In the genomic region with DNA sequence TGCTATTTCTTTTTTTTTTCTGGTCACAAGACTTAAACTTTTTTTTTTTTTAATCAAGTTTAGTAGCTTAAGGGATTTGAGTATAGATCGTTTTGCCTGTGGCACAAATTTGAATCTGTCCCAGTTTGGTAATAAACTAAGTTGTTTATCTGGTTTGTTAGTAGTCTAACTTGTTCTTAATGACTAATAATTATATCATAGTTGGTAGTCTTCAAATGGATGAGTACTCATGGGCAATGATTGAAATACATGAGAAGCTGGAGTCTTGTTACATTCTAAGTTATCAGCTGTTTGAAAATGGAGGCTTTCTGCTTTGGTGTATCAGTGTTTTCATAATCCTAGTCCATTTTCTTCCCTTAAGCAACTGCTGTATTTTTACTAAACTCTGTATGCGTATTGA, we compare ENCODE assay signal across 1 cellular context.
TF ChIP-seq lines count a peak whose summit lies in the region.

No MANE protein-coding gene starts in this region.

TF ChIP-seq in HCT116, 20 proteins besides CTCF, POLR2A, EP300 and RAD21 (continued from another document):
- TF ChIP-seq, protein P1, sequence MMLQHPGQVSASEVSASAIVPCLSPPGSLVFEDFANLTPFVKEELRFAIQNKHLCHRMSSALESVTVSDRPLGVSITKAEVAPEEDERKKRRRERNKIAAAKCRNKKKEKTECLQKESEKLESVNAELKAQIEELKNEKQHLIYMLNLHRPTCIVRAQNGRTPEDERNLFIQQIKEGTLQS (IDR thresholded peaks at IDR 0.05) = no peak
- no peak for TF ChIP-seq CBX3 (IDR thresholded peaks at IDR 0.05; ENCODE audit: low read depth)
